Comparison of ENCODE assay signal across 24 cellular contexts in the genomic region with DNA sequence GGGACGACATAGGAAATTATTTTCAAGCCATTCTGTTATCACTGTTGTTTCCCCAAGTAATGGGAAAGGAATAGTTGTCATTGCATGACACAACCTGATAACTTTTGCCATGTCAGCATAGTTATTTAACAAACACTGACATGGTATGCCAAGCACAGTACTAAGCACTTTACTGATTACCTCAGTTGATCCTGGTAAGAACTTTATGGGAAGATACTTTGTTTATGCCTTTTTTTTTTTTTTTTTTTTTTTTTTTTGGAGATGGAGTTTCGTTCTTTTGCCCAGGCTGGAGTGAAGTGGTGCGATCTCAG. TPM values are rescaled to one million over a fixed set of nuclear protein-coding genes. Genes with fewer than 3 reads are reported as not detected.
DNase-seq lines count a peak whose midpoint lies in the region; ATAC-seq, FAIRE-seq and TF ChIP-seq lines count a peak whose summit lies in the region.
"Had no signal": no experiment of that assay in that cellular context is flagged by ENCODE, and none has a peak within 500 bp of the region (broad histone marks: within the 10 kb centered on the region; RNA-seq: fewer than 3 reads in every experiment).

No MANE protein-coding gene starts in this region.

- H3K9me3 ChIP-seq in astrocyte (ENCODE audit: insufficient read depth, low read depth, low read length) (no peaks in the 10 kb centered on the region), HepG2 (ENCODE audit: low read length) (no peaks in the 10 kb centered on the region)

- H4K20me1 ChIP-seq in astrocyte (ENCODE audit: insufficient read depth, low read length) = no peaks in the 10 kb centered on the region
- H4K20me1 ChIP-seq in HepG2 (ENCODE audit: insufficient read depth, low read length) = no peaks in the 10 kb centered on the region

- DNase-seq in stimulated activated naive CD8-positive, alpha-beta T cell treated with anti-CD3 and anti-CD28 coated beads, Interleukin-15, Interleukin-2, amounts not matched to agents 100 U/mL and 50 U/mL, for 24 hours = no peak
- no peak for DNase-seq in astrocyte (ENCODE audit: low read depth)
- no peak for DNase-seq in HepG2 (ENCODE audit: low spot score)
- DNase-seq in naive thymus-derived CD8-positive, alpha-beta T cell = no peak
- no peak for DNase-seq in stimulated activated CD4-positive, alpha-beta T cell treated with anti-CD3 and anti-CD28 coated beads, Interleukin-2, amount 100 ng/mL, for 48 hours
- DNase-seq: 8988T; C1 segment of cervical spinal cord; Calu3; CD4-positive, alpha-beta memory T cell; COR-L47; DMS53; DMS79 treated with DMSO at 0.1 percent for 48 hours; GF-D8; GM23248; H7; HCEC 1CT had no signal

- peaks cover 10% of the 10 kb centered on the region for H3K4me1 ChIP-seq in astrocyte (ENCODE audit: insufficient read depth, low read length)
- 0 out of 2 replicates have a peak, but pooled peaks cover 10% of the 10 kb centered on the region for H3K4me1 ChIP-seq in HepG2 (ENCODE audit: insufficient read depth, low read length)

- peak overlapping the region; percentile 11 for H3K27ac Mint-ChIP-seq in stimulated activated naive CD8-positive, alpha-beta T cell treated with anti-CD3 and anti-CD28 coated beads, Interleukin-15, Interleukin-2, amounts not matched to agents 100 ng/mL and 50 ng/mL, for 24 hours
- H3K27ac Mint-ChIP-seq in astrocyte (ENCODE audit: unreplicated experiment) = no peak overlapping the region
- H3K27ac Mint-ChIP-seq in naive thymus-derived CD8-positive, alpha-beta T cell = peak overlapping the region in 1 of 10 donors; percentile 34
- H3K27ac Mint-ChIP-seq: CD4-positive, alpha-beta memory T cell had no signal

- intact Hi-C loops in HepG2 (cut with micrococcal nuclease; ENCODE audit: unreplicated experiment) = no loop called here

- POLR2A ChIA-PET in HepG2 (lab: Yijun Ruan, JAX) = interaction anchor here (1.0 kb wide), 1 partner anchor 45 kb away, joined by 3 read pairs; a partner anchor contains a TSS
- POLR2A ChIA-PET in naive thymus-derived CD8-positive, alpha-beta T cell (lab: Charles Lee) = interaction anchor here (0.7 to 1.0 kb wide), 2 partner anchors 30 to 852 kb away, joined by 3 to 8 read pairs; a partner anchor contains a TSS

- H3K79me2 ChIP-seq in astrocyte (ENCODE audit: insufficient read depth, low read length) (no peaks in the 10 kb centered on the region), HepG2 (ENCODE audit: insufficient read depth, low read length) (no peaks in the 10 kb centered on the region)

- H3K27ac ChIP-seq in astrocyte (ENCODE audit: low read depth, low read length) = no peak overlapping the region
- H3K27ac ChIP-seq in HepG2 (ENCODE audit: extremely low read length, insufficient read depth, low read length) = no peak overlapping the region
- H3K27ac ChIP-seq: GM23248 had no signal

- in situ Hi-C loops in HepG2 (cut with HindIII; ENCODE audit: extremely low pct_ligation_motif_present, low pct_unique_long_range_greater_than_20kb) = no loop called here

- no peaks in the 10 kb centered on the region for H3K27me3 Mint-ChIP-seq in stimulated activated naive CD8-positive, alpha-beta T cell treated with anti-CD3 and anti-CD28 coated beads, Interleukin-15, Interleukin-2, amounts not matched to agents 100 ng/mL and 50 ng/mL, for 24 hours
- no peaks in the 10 kb centered on the region for H3K27me3 Mint-ChIP-seq in astrocyte (ENCODE audit: low read depth, unreplicated experiment)
- H3K27me3 Mint-ChIP-seq in naive thymus-derived CD8-positive, alpha-beta T cell = no peaks in the 10 kb centered on the region
- H3K27me3 Mint-ChIP-seq: CD4-positive, alpha-beta memory T cell had no signal

- no peak for TF ChIP-seq RAD21 in HepG2 (CRISPR knock-in tag; IDR thresholded peaks at IDR 0.05)

- H3K36me3 Mint-ChIP-seq in stimulated activated naive CD8-positive, alpha-beta T cell treated with anti-CD3 and anti-CD28 coated beads, Interleukin-15, Interleukin-2, amounts not matched to agents 100 ng/mL and 50 ng/mL, for 24 hours (ENCODE audit: low read depth) = peaks cover 44% of the 10 kb centered on the region
- peaks cover 35% of the 10 kb centered on the region for H3K36me3 Mint-ChIP-seq in astrocyte (ENCODE audit: low read depth, unreplicated experiment)
- H3K36me3 Mint-ChIP-seq in naive thymus-derived CD8-positive, alpha-beta T cell = peaks cover 0 to 94% (median 17%) of the 10 kb centered on the region in 3 donors

- CTCF ChIA-PET in HepG2 (lab: Yijun Ruan, JAX; ENCODE audit: low intra/inter-chr PET ratio, low total read pairs) = no interaction called here

- 94% methylated on average over 3 of the region's 3 CpGs for WGBS in HepG2 (ENCODE audit: low lambda C conversion rate)

- H3K36me3 ChIP-seq in astrocyte (ENCODE audit: insufficient read depth, low read length) (peaks cover 13% of the 10 kb centered on the region), HepG2 (replicated peaks in 1 of 2; ENCODE audit: control insufficient read depth in 1 of 2, insufficient read depth in 2 of 2, low read length in 2 of 2) (peaks cover 16 to 21% of the 10 kb centered on the region in 2 experiments)

- no TSS peak for BruUV-seq in HepG2 (replicated peaks; lab: Mats Ljungman, UMichigan)

- FAIRE-seq in astrocyte (lab: Jason Lieb, UNC) = no peak
- no peak for FAIRE-seq in HepG2 (lab: Jason Lieb, UNC)
- FAIRE-seq: GM12891, H1 had no signal

- H3K27me3 ChIP-seq in astrocyte (ENCODE audit: insufficient read depth, low read length) (no peaks in the 10 kb centered on the region), HepG2 (ENCODE audit: control insufficient read depth in 1 of 2, insufficient read depth in 2 of 2, low read length in 2 of 2) (no peaks in the 10 kb centered on the region)

- H3K4me2 ChIP-seq in astrocyte (ENCODE audit: low read length) (peak overlapping the region; percentile 44), HepG2 (ENCODE audit: low read depth, low read length) (no peak overlapping the region)

- H3K4me1 Mint-ChIP-seq in stimulated activated naive CD8-positive, alpha-beta T cell treated with anti-CD3 and anti-CD28 coated beads, Interleukin-15, Interleukin-2, amounts not matched to agents 100 ng/mL and 50 ng/mL, for 24 hours (ENCODE audit: low read depth) = no peaks in the 10 kb centered on the region
- peaks cover 6% of the 10 kb centered on the region for H3K4me1 Mint-ChIP-seq in astrocyte (ENCODE audit: low read depth, unreplicated experiment)
- H3K4me1 Mint-ChIP-seq in naive thymus-derived CD8-positive, alpha-beta T cell = peaks cover 0 to 6% (median 2%) of the 10 kb centered on the region in 4 donors

- no peak overlapping the region for H3K9ac ChIP-seq in astrocyte (ENCODE audit: low read length)
- H3K9ac ChIP-seq in HepG2 (ENCODE audit: insufficient read depth, low read depth, low read length) = no peak overlapping the region
- H3K9ac ChIP-seq: GM23248 had no signal

- no peak for TF ChIP-seq EP300 in HepG2 (IDR thresholded peaks at IDR 0.05; ENCODE audit: low read depth in 2 of 2, low read length in 2 of 2)
- TF ChIP-seq EP300 in HepG2 (CRISPR knock-in tag; IDR thresholded peaks at IDR 0.05; ENCODE audit: borderline replicate concordance) = no peak

- H3K4me3 ChIP-seq in astrocyte (ENCODE audit: insufficient read depth, low read depth, low read length) (no peak overlapping the region), HepG2 (replicated peaks in 1 of 3; ENCODE audit: insufficient read depth in 1 of 3, low read depth in 2 of 3, low read length in 3 of 3) (no peak overlapping the region)
- H3K4me3 ChIP-seq: GM23248 had no signal

- ATAC-seq in stimulated activated naive CD8-positive, alpha-beta T cell treated with anti-CD3 and anti-CD28 coated beads, Interleukin-15, Interleukin-2, amounts not matched to agents 100 U/mL and 50 U/mL, for 24 hours = no peak
- ATAC-seq in HepG2 (no peak), HG02885 (IDR thresholded peaks at IDR 0.05; ENCODE audit: poor library complexity, unreplicated experiment) (no peak)
- ATAC-seq in naive thymus-derived CD8-positive, alpha-beta T cell = no peak

- H3K4me3 Mint-ChIP-seq in stimulated activated naive CD8-positive, alpha-beta T cell treated with anti-CD3 and anti-CD28 coated beads, Interleukin-15, Interleukin-2, amounts not matched to agents 100 ng/mL and 50 ng/mL, for 24 hours = no peak overlapping the region
- H3K4me3 Mint-ChIP-seq in astrocyte (ENCODE audit: unreplicated experiment) = no peak overlapping the region
- no peak overlapping the region for H3K4me3 Mint-ChIP-seq in naive thymus-derived CD8-positive, alpha-beta T cell
- H3K4me3 Mint-ChIP-seq: CD4-positive, alpha-beta memory T cell had no signal

- no peaks in the 10 kb centered on the region for H3K9me3 Mint-ChIP-seq in stimulated activated naive CD8-positive, alpha-beta T cell treated with anti-CD3 and anti-CD28 coated beads, Interleukin-15, Interleukin-2, amounts not matched to agents 100 ng/mL and 50 ng/mL, for 24 hours
- no peaks in the 10 kb centered on the region for H3K9me3 Mint-ChIP-seq in astrocyte (ENCODE audit: unreplicated experiment)
- H3K9me3 Mint-ChIP-seq in naive thymus-derived CD8-positive, alpha-beta T cell = no peaks in the 10 kb centered on the region

- no peak for TF ChIP-seq CTCF in astrocyte (IDR thresholded peaks at IDR 0.05; ENCODE audit: insufficient read depth, low read depth, low read length)
- no peak for TF ChIP-seq CTCF in HepG2 (CRISPR knock-in tag; IDR thresholded peaks at IDR 0.05)

- H2AFZ ChIP-seq in astrocyte (ENCODE audit: low read depth, low read length) (no peak overlapping the region), HepG2 (ENCODE audit: low read length) (no peak overlapping the region)
- H2AFZ ChIP-seq: GM23248 had no signal

- no peak for TF ChIP-seq POLR2A in HepG2 (IDR thresholded peaks at IDR 0.05; ENCODE audit: insufficient read depth in 1 of 2, low read depth in 2 of 2, low read length in 2 of 2)

RNA-seq across cellular contexts. Expression of a gene that starts 15.7 kb away (rescaled TPM):
- total RNA-seq in astrocyte (12.0 and 14.1 TPM in 2 replicates), HepG2 (2016; rRNA removed; fragmentation: Illumina TruSeq; extraction: Trizol) (63.3 and 110 TPM in 2 replicates)
- 8.6 and 9.4 TPM in 2 replicates for total RNA-seq in HepG2 (2016; cell fraction: cytosol; rRNA removed; fragmentation: Illumina TruSeq; extraction: Trizol; ENCODE audit: low read depth)
- 66.0 and 103 TPM in 2 replicates for total RNA-seq in HepG2 (2016; cell fraction: insoluble cytoplasmic fraction; rRNA removed; fragmentation: Illumina TruSeq; extraction: Trizol)
- total RNA-seq in HepG2 (2016; cell fraction: membrane; rRNA removed; fragmentation: Illumina TruSeq; extraction: Trizol) = 30.0 and 31.1 TPM in 2 replicates
- 31.0 and 31.3 TPM in 2 replicates for total RNA-seq in HepG2 (2016; cell fraction: nucleus; rRNA removed; fragmentation: Illumina TruSeq; extraction: Trizol)
- 47.9 and 48.1 TPM in 2 replicates for polyA plus RNA-seq in HepG2 (2011; rRNA removed)
- polyA plus RNA-seq in HepG2 (2011; cell fraction: cytosol; rRNA removed) = 42.3 and 49.3 TPM in 2 replicates
- 24.7 and 35.1 TPM in 2 replicates for polyA plus RNA-seq in HepG2 (2011; cell fraction: nucleus; rRNA removed)
- polyA plus RNA-seq in HepG2 (2012) = 19.7 and 25.0 TPM in 2 replicates
- polyA plus RNA-seq in HepG2 (2016; cell fraction: cytosol; fragmentation: Illumina TruSeq; extraction: Trizol; ENCODE audit: low read depth) = 4.4 and 5.2 TPM in 2 replicates
- 60.3 and 63.0 TPM in 2 replicates for polyA plus RNA-seq in HepG2 (2016; cell fraction: insoluble cytoplasmic fraction; fragmentation: Illumina TruSeq; extraction: Trizol; ENCODE audit: low read depth)
- polyA plus RNA-seq in HepG2 (2016; cell fraction: membrane; fragmentation: Illumina TruSeq; extraction: Trizol; ENCODE audit: low read depth) = 18.9 and 19.7 TPM in 2 replicates
- 38.2 and 38.8 TPM in 2 replicates for polyA plus RNA-seq in HepG2 (2016; cell fraction: nucleus; fragmentation: Illumina TruSeq; extraction: Trizol; ENCODE audit: insufficient read depth, low read depth)
- polyA minus RNA-seq in HepG2 (2011; rRNA and poly(A)+ RNA removed; ENCODE audit: low replicate concordance) = 64.3 and 90.4 TPM in 2 replicates
- polyA minus RNA-seq in HepG2 (2011; cell fraction: cytosol; rRNA and poly(A)+ RNA removed) = 33.1 and 41.3 TPM in 2 replicates
- polyA minus RNA-seq in HepG2 (2011; cell fraction: nucleus; rRNA and poly(A)+ RNA removed) = 24.2 and 35.4 TPM in 2 replicates
- 10 to 100 TPM; 17.2 to 20.8 TPM for total RNA-seq in naive thymus-derived CD8-positive, alpha-beta T cell
- 10 to 100 TPM; 26.0 to 31.8 (median 29.9) TPM for polyA plus RNA-seq in naive thymus-derived CD8-positive, alpha-beta T cell

RNA-seq across cellular contexts. Expression of a gene that starts 29.6 kb away (rescaled TPM):
- total RNA-seq in astrocyte = 12.1 and 13.0 TPM in 2 replicates
- total RNA-seq in HepG2 (2016; rRNA removed; fragmentation: Illumina TruSeq; extraction: Trizol) = 1.4 and 1.5 TPM in 2 replicates
- 0.44 and 0.71 TPM in 2 replicates for total RNA-seq in HepG2 (2016; cell fraction: cytosol; rRNA removed; fragmentation: Illumina TruSeq; extraction: Trizol; ENCODE audit: low read depth)
- 1.1 and 1.3 TPM in 2 replicates for total RNA-seq in HepG2 (2016; cell fraction: insoluble cytoplasmic fraction; rRNA removed; fragmentation: Illumina TruSeq; extraction: Trizol)
- 2.2 and 2.7 TPM in 2 replicates for total RNA-seq in HepG2 (2016; cell fraction: membrane; rRNA removed; fragmentation: Illumina TruSeq; extraction: Trizol)
- 1.6 and 2.4 TPM in 2 replicates for total RNA-seq in HepG2 (2016; cell fraction: nucleus; rRNA removed; fragmentation: Illumina TruSeq; extraction: Trizol)
- polyA plus RNA-seq in HepG2 (2011; rRNA removed) = 4.2 and 4.8 TPM in 2 replicates
- 1.9 and 2.3 TPM in 2 replicates for polyA plus RNA-seq in HepG2 (2011; cell fraction: cytosol; rRNA removed)
- polyA plus RNA-seq in HepG2 (2011; cell fraction: nucleus; rRNA removed) = 13.9 and 14.8 TPM in 2 replicates
- 10.5 and 11.9 TPM in 2 replicates for polyA plus RNA-seq in HepG2 (2012)
- 1.5 and 1.9 TPM in 2 replicates for polyA plus RNA-seq in HepG2 (2016; cell fraction: cytosol; fragmentation: Illumina TruSeq; extraction: Trizol; ENCODE audit: low read depth)
- polyA plus RNA-seq in HepG2 (2016; cell fraction: insoluble cytoplasmic fraction; fragmentation: Illumina TruSeq; extraction: Trizol; ENCODE audit: low read depth) = 6.9 and 11.6 TPM in 2 replicates
- polyA plus RNA-seq in HepG2 (2016; cell fraction: membrane; fragmentation: Illumina TruSeq; extraction: Trizol; ENCODE audit: low read depth) = 4.2 and 5.0 TPM in 2 replicates
- polyA plus RNA-seq in HepG2 (2016; cell fraction: nucleus; fragmentation: Illumina TruSeq; extraction: Trizol; ENCODE audit: insufficient read depth, low read depth) = 12.2 and 15.0 TPM in 2 replicates
- 4.3 and 7.9 TPM in 2 replicates for polyA minus RNA-seq in HepG2 (2011; rRNA and poly(A)+ RNA removed; ENCODE audit: low replicate concordance)
- polyA minus RNA-seq in HepG2 (2011; cell fraction: cytosol; rRNA and poly(A)+ RNA removed) = 2.9 and 5.7 TPM in 2 replicates
- 3.1 and 3.5 TPM in 2 replicates for polyA minus RNA-seq in HepG2 (2011; cell fraction: nucleus; rRNA and poly(A)+ RNA removed)
- 10 to 100 TPM; 31.6 to 31.7 TPM for total RNA-seq in naive thymus-derived CD8-positive, alpha-beta T cell
- polyA plus RNA-seq in naive thymus-derived CD8-positive, alpha-beta T cell = 10 to 100 TPM in 1 of 3 donors, 1 to 10 TPM in 2; 4.5 to 13.0 (median 9.6) TPM

RNA-seq across cellular contexts. Expression of a gene that starts 32.1 kb away (rescaled TPM):
- total RNA-seq in astrocyte = not detected in 2 replicates
- total RNA-seq in HepG2 (2016; rRNA removed; fragmentation: Illumina TruSeq; extraction: Trizol) = 2.0 and 2.4 TPM in 2 replicates
- total RNA-seq in HepG2 (2016; cell fraction: cytosol; rRNA removed; fragmentation: Illumina TruSeq; extraction: Trizol; ENCODE audit: low read depth) = 0.40 and 0.62 TPM in 2 replicates
- total RNA-seq in HepG2 (2016; cell fraction: insoluble cytoplasmic fraction; rRNA removed; fragmentation: Illumina TruSeq; extraction: Trizol) = 1.9 and 2.5 TPM in 2 replicates
- 0.93 and 1.0 TPM in 2 replicates for total RNA-seq in HepG2 (2016; cell fraction: membrane; rRNA removed; fragmentation: Illumina TruSeq; extraction: Trizol)
- 0.65 and 0.88 TPM in 2 replicates for total RNA-seq in HepG2 (2016; cell fraction: nucleus; rRNA removed; fragmentation: Illumina TruSeq; extraction: Trizol)
- 0.44 and 0.47 TPM in 2 replicates for polyA plus RNA-seq in HepG2 (2011; rRNA removed)
- polyA plus RNA-seq in HepG2 (2011; cell fraction: cytosol; rRNA removed) = 0.64 and 0.77 TPM in 2 replicates
- polyA plus RNA-seq in HepG2 (2011; cell fraction: nucleus; rRNA removed) = 0.37 and 0.81 TPM in 2 replicates
- polyA plus RNA-seq in HepG2 (2012) = 0.49 and 0.95 TPM in 2 replicates
- 0.11 and 0.28 TPM in 2 replicates for polyA plus RNA-seq in HepG2 (2016; cell fraction: cytosol; fragmentation: Illumina TruSeq; extraction: Trizol; ENCODE audit: low read depth)
- 2.2 TPM in 2 replicates for polyA plus RNA-seq in HepG2 (2016; cell fraction: insoluble cytoplasmic fraction; fragmentation: Illumina TruSeq; extraction: Trizol; ENCODE audit: low read depth)
- polyA plus RNA-seq in HepG2 (2016; cell fraction: membrane; fragmentation: Illumina TruSeq; extraction: Trizol; ENCODE audit: low read depth) = 0.43 and 0.52 TPM in 2 replicates
- 1.1 and 1.2 TPM in 2 replicates for polyA plus RNA-seq in HepG2 (2016; cell fraction: nucleus; fragmentation: Illumina TruSeq; extraction: Trizol; ENCODE audit: insufficient read depth, low read depth)
- 1.4 TPM in 1 of 2 replicates, not detected in the other for polyA minus RNA-seq in HepG2 (2011; rRNA and poly(A)+ RNA removed; ENCODE audit: low replicate concordance)
- polyA minus RNA-seq in HepG2 (2011; cell fraction: cytosol; rRNA and poly(A)+ RNA removed) = 0.40 and 0.44 TPM in 2 replicates
- polyA minus RNA-seq in HepG2 (2011; cell fraction: nucleus; rRNA and poly(A)+ RNA removed) = 0.62 TPM in 1 of 2 replicates, not detected in the other
- total RNA-seq in naive thymus-derived CD8-positive, alpha-beta T cell = not detected
- under 1 TPM; 0.14 to 0.36 (median 0.16) TPM for polyA plus RNA-seq in naive thymus-derived CD8-positive, alpha-beta T cell
- total RNA-seq: A673; CD4-positive, alpha-beta memory T cell; Daoy; G401; GM23248 had no signal
- polyA plus RNA-seq: BJ, GM23248 had no signal

RNA-seq across cellular contexts. Expression of a gene that starts 45.3 kb away (rescaled TPM):
- 59.1 and 62.8 TPM in 2 replicates for total RNA-seq in astrocyte
- total RNA-seq in HepG2 (2016; rRNA removed; fragmentation: Illumina TruSeq; extraction: Trizol) = 86.8 and 128 TPM in 2 replicates
- total RNA-seq in HepG2 (2016; cell fraction: cytosol; rRNA removed; fragmentation: Illumina TruSeq; extraction: Trizol; ENCODE audit: low read depth) = 13.1 and 20.6 TPM in 2 replicates
- total RNA-seq in HepG2 (2016; cell fraction: insoluble cytoplasmic fraction; rRNA removed; fragmentation: Illumina TruSeq; extraction: Trizol) = 90.9 and 132 TPM in 2 replicates
- 26.2 and 30.9 TPM in 2 replicates for total RNA-seq in HepG2 (2016; cell fraction: membrane; rRNA removed; fragmentation: Illumina TruSeq; extraction: Trizol)
- 159 and 187 TPM in 2 replicates for total RNA-seq in HepG2 (2016; cell fraction: nucleus; rRNA removed; fragmentation: Illumina TruSeq; extraction: Trizol)
- polyA plus RNA-seq in HepG2 (2011; rRNA removed) = 154 and 183 TPM in 2 replicates
- 59.3 and 67.0 TPM in 2 replicates for polyA plus RNA-seq in HepG2 (2011; cell fraction: cytosol; rRNA removed)
- 2,013 and 2,090 TPM in 2 replicates for polyA plus RNA-seq in HepG2 (2011; cell fraction: nucleus; rRNA removed)
- 136 and 152 TPM in 2 replicates for polyA plus RNA-seq in HepG2 (2012)
- polyA plus RNA-seq in HepG2 (2016; cell fraction: cytosol; fragmentation: Illumina TruSeq; extraction: Trizol; ENCODE audit: low read depth) = 10.8 and 13.3 TPM in 2 replicates
- polyA plus RNA-seq in HepG2 (2016; cell fraction: insoluble cytoplasmic fraction; fragmentation: Illumina TruSeq; extraction: Trizol; ENCODE audit: low read depth) = 72.7 and 80.7 TPM in 2 replicates
- 16.6 and 19.4 TPM in 2 replicates for polyA plus RNA-seq in HepG2 (2016; cell fraction: membrane; fragmentation: Illumina TruSeq; extraction: Trizol; ENCODE audit: low read depth)
- 373 and 385 TPM in 2 replicates for polyA plus RNA-seq in HepG2 (2016; cell fraction: nucleus; fragmentation: Illumina TruSeq; extraction: Trizol; ENCODE audit: insufficient read depth, low read depth)
- 116 and 143 TPM in 2 replicates for polyA minus RNA-seq in HepG2 (2011; rRNA and poly(A)+ RNA removed; ENCODE audit: low replicate concordance)
- 25.7 and 29.3 TPM in 2 replicates for polyA minus RNA-seq in HepG2 (2011; cell fraction: cytosol; rRNA and poly(A)+ RNA removed)
- polyA minus RNA-seq in HepG2 (2011; cell fraction: nucleus; rRNA and poly(A)+ RNA removed) = 252 and 268 TPM in 2 replicates
- 100 to 1,000 TPM; 352 to 356 TPM for total RNA-seq in naive thymus-derived CD8-positive, alpha-beta T cell
- polyA plus RNA-seq in naive thymus-derived CD8-positive, alpha-beta T cell = 10 to 100 TPM; 63.6 to 73.0 (median 70.2) TPM
